In genomic region chr19:40357655-40358054, GRCh38 we compare ENCODE assay signal across 1 cellular context.
TF ChIP-seq lines count a peak whose summit lies in the region.

No MANE protein-coding gene starts in this region.

TF ChIP-seq in IMR-90, 13 proteins besides CTCF, POLR2A, EP300 and RAD21:
- TF ChIP-seq BHLHE40 (IDR thresholded peaks at IDR 0.05; ENCODE audit: low read depth, low read length) (no peak), MXI1 (IDR thresholded peaks at IDR 0.05; ENCODE audit: borderline replicate concordance, low read depth, low read length) (no peak), SMC3 (IDR thresholded peaks at IDR 0.05; ENCODE audit: low read depth, low read length) (no peak)
